ENCODE assay signal across 34 cellular contexts in genomic region chr19:13355356-13355755, GRCh38.
"Had no signal": no experiment of that assay in that cellular context is flagged by ENCODE, and none has a peak within 500 bp of the region (broad histone marks: within the 10 kb centered on the region; RNA-seq: fewer than 3 reads in every experiment).

No MANE protein-coding gene starts in this region.

- H3K27ac ChIP-seq: KMS-11 had no signal

- DNase-seq: Karpas-422, Kasumi-1, MG63, MM.1S, MV-4-11, NCI-H1048, NCI-H1092, NCI-H1092 treated with DMSO at 0.1 percent for 48 hours, NCI-H1105, NCI-H1105 treated with DMSO at 0.1 percent for 48 hours, NCI-H1417, NCI-H1417 treated with DMSO at 0.1 percent for 48 hours, NCI-H1436, NCI-H1436 treated with DMSO at 0.1 percent for 48 hours, NCI-H146, NCI-H1694, NCI-H1694 treated with DMSO at 0.1 percent for 48 hours, NCI-H187, NCI-H187 treated with DMSO at 0.1 percent for 48 hours, NCI-H1930, NCI-H2029, NCI-H2029 treated with DMSO at 0.1 percent for 48 hours, NCI-H2081, NCI-H2081 treated with DMSO at 0.1 percent for 48 hours, NCI-H2107, NCI-H2171, NCI-H2171 treated with DMSO at 0.1 percent for 48 hours, NCI-H2227 treated with DMSO at 0.1 percent for 48 hours, NCI-H226, NCI-H345, NCI-H446, NCI-H446 treated with DMSO at 0.1 percent for 48 hours, NCI-H510A had no signal

- H3K4me2 ChIP-seq: KMS-11 had no signal

- H3K36me3 ChIP-seq: MG63 had no signal

- H3K4me3 ChIP-seq: MG63 had no signal

- H3K9ac ChIP-seq: KMS-11 had no signal
